Comparison of ENCODE assay signal across 26 cellular contexts in genomic region chr1:203228670-203229069, GRCh38. TPM values are rescaled to one million over a fixed set of nuclear protein-coding genes. Genes with fewer than 3 reads are reported as not detected.
DNase-seq lines count a peak whose midpoint lies in the region; ATAC-seq, FAIRE-seq and TF ChIP-seq lines count a peak whose summit lies in the region.
"Had no signal": no experiment of that assay in that cellular context is flagged by ENCODE, and none has a peak within 500 bp of the region (broad histone marks: within the 10 kb centered on the region; RNA-seq: fewer than 3 reads in every experiment).

No MANE protein-coding gene starts in this region.

- FAIRE-seq in A549 (lab: Jason Lieb, UNC): no peak
- FAIRE-seq: A204.1, GM12891, H54 had no signal

- H2AFZ ChIP-seq in Loucy (ENCODE audit: low read length): no peak overlapping the region

- POLR2A ChIA-PET in A549 (lab: Yijun Ruan, JAX): no interaction called here

- CTCF ChIA-PET in A549 (lab: Yijun Ruan, JAX): interaction anchor here (0.8 to 6.1 kb wide), 6 partner anchors 9 to 189 kb away, joined by 3 to 68 read pairs (median 6); no protein-coding TSS in a partner anchor

- H3F3A ChIP-seq in Loucy (ENCODE audit: low read depth): no peaks in the 10 kb centered on the region

- H3K79me2 ChIP-seq in Loucy (ENCODE audit: insufficient read depth, low read length): no peaks in the 10 kb centered on the region

- no peak for TF ChIP-seq POLR2A in A549 (IDR thresholded peaks at IDR 0.05; ENCODE audit: low read length)

- WGBS in A549 (ENCODE audit: missing lambda C conversion rate): 57% methylated on average over 4 of the region's 4 CpGs

- H3K9me3 ChIP-seq in A549 (no peaks in the 10 kb centered on the region), Loucy (ENCODE audit: insufficient read depth, low read depth, low read length) (no peaks in the 10 kb centered on the region), neutrophil (no peaks in the 10 kb centered on the region)
- H3K9me3 ChIP-seq: HAP-1 had no signal

- H3K4me3 ChIP-seq in A549 (no peak overlapping the region), Loucy (ENCODE audit: low read length, poor library complexity, severe bottlenecking) (peak overlapping the region; percentile 15), neutrophil (ENCODE audit: low read depth in 1 of 2, low read length in 1 of 2) (peak overlapping the region in 1 of 2 experiments; percentile 38)
- H3K4me3 ChIP-seq: HAP-1 had no signal

- ATAC-seq in A549: no peak

- H3K27ac ChIP-seq in A549 (no peak overlapping the region), neutrophil (peak overlapping the region; percentile 63)
- H3K27ac ChIP-seq: 22Rv1 had no signal

- no peak for TF ChIP-seq RAD21 in A549 (conservative IDR thresholded peaks at IDR 0.05 in 1 of 2, IDR thresholded peaks at IDR 0.05 in 1 of 2)

- H3K27me3 ChIP-seq in Loucy (ENCODE audit: insufficient read depth, low read length, poor library complexity, severe bottlenecking) (no peaks in the 10 kb centered on the region), neutrophil (no peaks in the 10 kb centered on the region)

- H3K4me1 ChIP-seq in A549 (no peaks in the 10 kb centered on the region), Loucy (ENCODE audit: insufficient read depth, low read length, poor library complexity, severe bottlenecking) (peaks cover 45% of the 10 kb centered on the region), neutrophil (ENCODE audit: control insufficient read depth in 1 of 2, insufficient read depth in 1 of 2, low read depth in 1 of 2, low read length in 1 of 2) (peaks cover 84 to 85% of the 10 kb centered on the region in 2 experiments)
- H3K4me1 ChIP-seq: HAP-1 had no signal

- no peaks in the 10 kb centered on the region for H3K9me2 ChIP-seq in Loucy (replicated peaks; ENCODE audit: low read depth, low read length)

- TF ChIP-seq CTCF in A549 (IDR thresholded peaks at IDR 0.05) (no peak), Loucy (conservative IDR thresholded peaks at IDR 0.05; ENCODE audit: low read length) (no peak), neutrophil (IDR thresholded peaks at IDR 0.05) (no peak)

- no peak for TF ChIP-seq EP300 in A549 (IDR thresholded peaks at IDR 0.05)

- H3K4me2 ChIP-seq in A549 (no peak overlapping the region), Loucy (ENCODE audit: low read depth, low read length, poor library complexity, severe bottlenecking) (peak overlapping the region; percentile 39)

- no peaks in the 10 kb centered on the region for H4K20me1 ChIP-seq in Loucy (ENCODE audit: insufficient read depth, low read length, poor library complexity, severe bottlenecking)

- no peak overlapping the region for H3K9ac ChIP-seq in Loucy (ENCODE audit: low read depth, low read length, poor library complexity, severe bottlenecking)

- H3K36me3 ChIP-seq in Loucy (ENCODE audit: insufficient read depth, low read length) (no peaks in the 10 kb centered on the region), neutrophil (no peaks in the 10 kb centered on the region)
- H3K36me3 ChIP-seq: HAP-1 had no signal

- DNase-seq in A549 (ENCODE audit: low read depth in 1 of 2, low spot score in 1 of 2) (no peak), RPMI8226 (peak; percentile 23), NCI-H1092 treated with DMSO at 0.1 percent for 48 hours (lab: John Stamatoyannopoulos, UW) (no peak), GM19238 (ENCODE audit: insufficient read length, low spot score) (no peak), mesenteric fat pad (ENCODE audit: low spot score) (no peak)
- no peak for DNase-seq in activated CD8-positive, alpha-beta memory T cell treated with anti-CD3 and anti-CD28 coated beads for 24 hours
- DNase-seq: ACHN; C1 segment of cervical spinal cord; Calu3; CD4-positive, alpha-beta memory T cell; COR-L47; DMS53; DMS79 treated with DMSO at 0.1 percent for 48 hours; GF-D8; GOT3; HFFc6 had no signal

TF ChIP-seq in A549, 52 proteins besides CTCF, POLR2A, EP300 and RAD21:
- TF ChIP-seq JUNB (IDR thresholded peaks at IDR 0.05) (no peak), ATOH8 (CRISPR knock-in tag; IDR thresholded peaks at IDR 0.05; ENCODE audit: low read depth) (no peak), FOSL2 (IDR thresholded peaks at IDR 0.05) (no peak), FOSL2 (CRISPR knock-in tag; IDR thresholded peaks at IDR 0.05) (no peak), SMC3 (IDR thresholded peaks at IDR 0.05) (no peak), E2F6 (IDR thresholded peaks at IDR 0.05; ENCODE audit: borderline replicate concordance, low read depth) (no peak), MAFK (IDR thresholded peaks at IDR 0.05; ENCODE audit: partially characterized antibody) (peak; percentile 86)

RNA-seq across cellular contexts. Expression of gene CHIT1, which starts 0.8 kb away (rescaled TPM):
- polyA plus RNA-seq in A549 (2011; rRNA removed) (not detected in 2 replicates), A549 (2017; fragmentation: RNase III; extraction: RNeasy Plus Mini Kit Qiagen cat#74134 plus additional on column Dnase treatment) (not detected in 3 replicates)
- polyA plus RNA-seq in A549 (2012; cell fraction: cytosol; rRNA removed): under 0.01 TPM in 1 of 2 replicates, not detected in the other
- not detected in 2 replicates for polyA plus RNA-seq in A549 (2012; cell fraction: nucleus; rRNA removed)
- polyA minus RNA-seq in A549 (2011; rRNA and poly(A)+ RNA removed): not detected in 2 replicates
- total RNA-seq in mesenteric fat pad: 17.4 TPM
- total RNA-seq: Calu3, Daoy, G401, HFFc6 had no signal
- polyA plus RNA-seq: BJ; CD4-positive, alpha-beta memory T cell had no signal

RNA-seq across cellular contexts. Expression of gene CHI3L1, which starts 42.2 kb away (rescaled TPM):
- polyA plus RNA-seq in A549 (2011; rRNA removed): not detected in 2 replicates
- not detected in 2 replicates for polyA plus RNA-seq in A549 (2012; cell fraction: cytosol; rRNA removed)
- not detected in 2 replicates for polyA plus RNA-seq in A549 (2012; cell fraction: nucleus; rRNA removed)
- 0.04 TPM in 1 of 3 replicates, not detected in the others for polyA plus RNA-seq in A549 (2017; fragmentation: RNase III; extraction: RNeasy Plus Mini Kit Qiagen cat#74134 plus additional on column Dnase treatment)
- polyA minus RNA-seq in A549 (2011; rRNA and poly(A)+ RNA removed): not detected in 2 replicates
- total RNA-seq in mesenteric fat pad: 346 TPM
- total RNA-seq: Calu3, Daoy, HFFc6 had no signal
- polyA plus RNA-seq: CD4-positive, alpha-beta memory T cell had no signal

RNA-seq across cellular contexts. Expression of gene MYBPH, which starts 53.0 kb away (rescaled TPM):
- not detected in 2 replicates for polyA plus RNA-seq in A549 (2011; rRNA removed)
- polyA plus RNA-seq in A549 (2012; cell fraction: cytosol; rRNA removed): not detected in 2 replicates
- 0.07 TPM in 1 of 2 replicates, not detected in the other for polyA plus RNA-seq in A549 (2012; cell fraction: nucleus; rRNA removed)
- polyA plus RNA-seq in A549 (2017; fragmentation: RNase III; extraction: RNeasy Plus Mini Kit Qiagen cat#74134 plus additional on column Dnase treatment): not detected in 3 replicates
- not detected in 2 replicates for polyA minus RNA-seq in A549 (2011; rRNA and poly(A)+ RNA removed)
- total RNA-seq in mesenteric fat pad: 0.22 TPM
- total RNA-seq: Calu3; CD4-positive, alpha-beta memory T cell; Daoy; HFFc6 had no signal
- polyA plus RNA-seq: BJ; CD4-positive, alpha-beta memory T cell had no signal
